In the genomic region with DNA sequence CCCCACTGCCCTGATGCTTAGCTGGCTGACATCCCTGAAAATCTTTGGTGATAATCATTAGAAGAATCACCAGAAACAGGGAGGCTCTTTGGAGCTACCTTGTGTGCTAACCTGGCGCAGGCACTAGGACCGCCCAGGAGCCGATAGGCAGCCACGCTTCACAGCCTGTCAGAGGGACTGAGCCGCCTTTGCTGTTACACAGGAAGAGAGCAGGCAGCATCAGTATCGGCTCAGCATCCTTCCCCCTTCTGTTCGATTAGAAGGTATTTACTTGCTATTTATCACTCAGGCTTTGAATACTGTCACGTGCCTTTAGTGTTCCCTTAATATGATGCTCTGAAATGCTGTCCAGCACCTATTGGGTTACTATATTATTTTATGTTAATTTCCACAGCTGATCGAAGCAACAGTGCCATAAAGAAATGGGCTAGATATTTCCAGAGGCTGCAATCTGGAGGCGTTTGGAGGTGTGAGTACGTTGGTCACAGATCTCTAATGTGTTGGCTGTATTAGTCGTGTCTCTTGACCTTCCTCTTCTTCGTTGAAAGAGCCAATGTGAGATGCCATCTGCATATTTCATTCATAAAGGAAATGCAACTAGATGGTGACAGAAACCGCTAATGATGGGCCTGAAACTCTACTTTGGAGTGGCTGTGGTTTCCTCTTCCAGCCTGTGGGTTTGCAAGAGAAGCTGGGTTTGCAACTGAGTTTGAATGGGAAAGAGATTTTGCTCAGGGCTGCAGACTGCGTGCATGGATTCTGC, we compare ENCODE assay signal across 8 cellular contexts.
A peak's percentile ranks its signal among the peaks of the same experiment; 100 is the strongest.
DNase-seq lines count a peak whose midpoint lies in the region; ATAC-seq and TF ChIP-seq lines count a peak whose summit lies in the region.

No MANE protein-coding gene starts in this region.

- no peak for TF ChIP-seq CTCF in cardiac muscle cell (IDR thresholded peaks at IDR 0.05; ENCODE audit: low read depth, low read length)
- TF ChIP-seq CTCF in SK-N-SH (IDR thresholded peaks at IDR 0.05) = no peak
- no peak for TF ChIP-seq CTCF in chondrocyte (IDR thresholded peaks at IDR 0.05)

- WGBS in SK-N-SH (ENCODE audit: low lambda C conversion rate) = 34% methylated on average over 15 of the region's 15 CpGs

- no peaks in the 10 kb centered on the region for H3K4me1 ChIP-seq in cardiac muscle cell (ENCODE audit: low read depth)
- H3K4me1 ChIP-seq in SK-N-SH (ENCODE audit: control insufficient read depth in 1 of 2, insufficient read depth in 2 of 2, low read depth in 1 of 2, low read length in 1 of 2) = peaks cover 0 to 8% of the 10 kb centered on the region in 2 experiments; a peak in 2 of 4 replicates

- CTCF ChIA-PET in SK-N-SH (lab: Yijun Ruan, JAX) = interaction anchor here (1.3 kb wide), 1 partner anchor 214 kb away, joined by 3 read pairs; no protein-coding TSS in a partner anchor

- H3K27me3 ChIP-seq in cardiac muscle cell (peaks cover 2% of the 10 kb centered on the region), SK-N-SH (ENCODE audit: insufficient read depth) (no peaks in the 10 kb centered on the region)

- no peak overlapping the region for H3K4me3 ChIP-seq in cardiac muscle cell
- H3K4me3 ChIP-seq in SK-N-SH (ENCODE audit: low read depth in 2 of 2, low read length in 1 of 2) = peak overlapping the region; percentile 31 to 43; a peak in 3 of 4 replicates

- peak overlapping the region; percentile 39 to 78 (median 68) for H3K4me3 Mint-ChIP-seq in naive thymus-derived CD8-positive, alpha-beta T cell
- no peak overlapping the region for H3K4me3 Mint-ChIP-seq in chondrocyte (ENCODE audit: unreplicated experiment)

- H3K27ac ChIP-seq in cardiac muscle cell (no peak overlapping the region), SK-N-SH (ENCODE audit: low read depth in 2 of 2, low read length in 1 of 2) (peak overlapping the region in 1 of 2 experiments; percentile 14; a peak in 1 of 4 replicates)

- peak overlapping the region; percentile 77 for H2AFZ ChIP-seq in SK-N-SH (ENCODE audit: low read depth)

- peak overlapping the region; percentile 33 for H3K4me2 ChIP-seq in SK-N-SH

- no peaks in the 10 kb centered on the region for H3K9me3 Mint-ChIP-seq in naive thymus-derived CD8-positive, alpha-beta T cell
- H3K9me3 Mint-ChIP-seq in chondrocyte (ENCODE audit: low read depth) = no peaks in the 10 kb centered on the region

- no peaks in the 10 kb centered on the region for H3K9me2 ChIP-seq in SK-N-SH

- no peaks in the 10 kb centered on the region for H3K79me2 ChIP-seq in SK-N-SH (ENCODE audit: insufficient read depth)

- no peak for TF ChIP-seq EP300 in SK-N-SH (IDR thresholded peaks at IDR 0.05; ENCODE audit: borderline replicate concordance in 1 of 2, low read depth in 1 of 2, low read length in 1 of 2)

- H3K9ac ChIP-seq in SK-N-SH = no peak overlapping the region

- intact Hi-C loops in Right ventricle myocardium inferior (cut with DNase I) = no loop called here

- no peak for TF ChIP-seq RAD21 in SK-N-SH (IDR thresholded peaks at IDR 0.05; ENCODE audit: low read length)

- H3K9me3 ChIP-seq in cardiac muscle cell (ENCODE audit: low read depth) (no peaks in the 10 kb centered on the region), SK-N-SH (no peaks in the 10 kb centered on the region)

- H3K36me3 Mint-ChIP-seq in naive thymus-derived CD8-positive, alpha-beta T cell = no peaks in the 10 kb centered on the region
- H3K36me3 Mint-ChIP-seq in chondrocyte (ENCODE audit: low read depth) = no peaks in the 10 kb centered on the region

- peaks cover 10 to 19% (median 13%) of the 10 kb centered on the region in 5 donors for H3K27me3 Mint-ChIP-seq in naive thymus-derived CD8-positive, alpha-beta T cell
- H3K27me3 Mint-ChIP-seq in chondrocyte (ENCODE audit: low read depth) = peaks cover 4% of the 10 kb centered on the region

- H3K27ac Mint-ChIP-seq in naive thymus-derived CD8-positive, alpha-beta T cell = peak overlapping the region in 4 of 10 donors; percentile 3 to 67 (median 22)
- no peak overlapping the region for H3K27ac Mint-ChIP-seq in chondrocyte (ENCODE audit: unreplicated experiment)

- ATAC-seq in Right ventricle myocardium inferior = no peak
- peak; percentile 69 for ATAC-seq in HG03045 (IDR thresholded peaks at IDR 0.05; ENCODE audit: unreplicated experiment)
- peak; percentile 62 to 77 for ATAC-seq in naive thymus-derived CD8-positive, alpha-beta T cell

- DNase-seq in cardiac muscle cell (ENCODE audit: low read depth in 1 of 2, low spot score in 1 of 2) (peak; percentile 13 to 23), Right ventricle myocardium inferior (ENCODE audit: missing footprints) (no peak), SK-N-SH (peak; percentile 56), astrocyte of the hippocampus (ENCODE audit: low read depth, low spot score) (peak; percentile 52), DMS53 treated with DMSO at 0.1 percent for 48 hours (lab: John Stamatoyannopoulos, UW; ENCODE audit: unreplicated experiment) (no peak), chondrocyte (ENCODE audit: low spot score) (no peak)
- DNase-seq in naive thymus-derived CD8-positive, alpha-beta T cell = peak in 6 of 10 donors; percentile 4 to 29 (median 13)

- peaks cover 10% of the 10 kb centered on the region for H3F3A ChIP-seq in SK-N-SH (replicated peaks; ENCODE audit: insufficient read depth)

- POLR2A ChIA-PET in SK-N-SH (lab: Yijun Ruan, JAX) = no interaction called here
- POLR2A ChIA-PET in naive thymus-derived CD8-positive, alpha-beta T cell (lab: Charles Lee) = interaction anchor here (0.6 kb wide), 1 partner anchor 448 kb away, joined by 3 read pairs; a partner anchor contains a TSS

- H4K20me1 ChIP-seq in SK-N-SH (ENCODE audit: insufficient read depth) = no peaks in the 10 kb centered on the region

- peaks cover 10 to 31% (median 14%) of the 10 kb centered on the region in 4 donors for H3K4me1 Mint-ChIP-seq in naive thymus-derived CD8-positive, alpha-beta T cell
- peaks cover 11% of the 10 kb centered on the region for H3K4me1 Mint-ChIP-seq in chondrocyte (ENCODE audit: low read depth)

- no peaks in the 10 kb centered on the region for H3K36me3 ChIP-seq in cardiac muscle cell
- no peaks in the 10 kb centered on the region for H3K36me3 ChIP-seq in SK-N-SH (replicated peaks in 1 of 2; ENCODE audit: control insufficient read depth in 1 of 2, insufficient read depth in 2 of 2, low read length in 1 of 2)

TF ChIP-seq in SK-N-SH, 30 proteins besides CTCF, POLR2A, EP300 and RAD21:
- peak; percentile 85 for TF ChIP-seq MXI1 (IDR thresholded peaks at IDR 0.05; ENCODE audit: low read depth, low read length)
- no peak for TF ChIP-seq EZH2phosphoT487 (IDR thresholded peaks at IDR 0.05; ENCODE audit: borderline replicate concordance, low read depth)
- TF ChIP-seq, protein P1, sequence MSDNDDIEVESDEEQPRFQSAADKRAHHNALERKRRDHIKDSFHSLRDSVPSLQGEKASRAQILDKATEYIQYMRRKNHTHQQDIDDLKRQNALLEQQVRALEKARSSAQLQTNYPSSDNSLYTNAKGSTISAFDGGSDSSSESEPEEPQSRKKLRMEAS (IDR thresholded peaks at IDR 0.05; ENCODE audit: low read depth) = peak; percentile 63
- no peak for TF ChIP-seq ELF1 (IDR thresholded peaks at IDR 0.05)
- no peak for TF ChIP-seq TCF12 (IDR thresholded peaks at IDR 0.05)
TF ChIP-seq in SK-N-SH: peak in this region for 2.

Comparison
In these comparisons a context has a peak if more than half of its experiments do, and no peak if none do; other contexts are left out.
1. DNase-seq: peak in cardiac muscle cell (2 of 2), SK-N-SH (single experiment), astrocyte of the hippocampus (single experiment) and naive thymus-derived CD8-positive, alpha-beta T cell (6 of 10); none in Right ventricle myocardium inferior (single experiment), DMS53 treated with DMSO at 0.1 percent for 48 hours (single experiment) and chondrocyte (single experiment).